Comparison of ENCODE assay signal across 19 cellular contexts in genomic region chr2:217512728-217513127, GRCh38.
DNase-seq lines count a peak whose midpoint lies in the region; ATAC-seq, FAIRE-seq and TF ChIP-seq lines count a peak whose summit lies in the region.
"Had no signal": no experiment of that assay in that cellular context is flagged by ENCODE, and none has a peak within 500 bp of the region (broad histone marks: within the 10 kb centered on the region; RNA-seq: fewer than 3 reads in every experiment).

No MANE protein-coding gene starts in this region.

- intact Hi-C loops in IMR-90 (cut with micrococcal nuclease) = loop anchor here (5.0 to 10.0 kb wide), 2 partner anchors 130 to 468 kb away; no protein-coding TSS in a partner anchor

- H3K56ac ChIP-seq in IMR-90 (ENCODE audit: extremely low read depth, insufficient read depth, low read length) = no peak overlapping the region

- H2AK9ac ChIP-seq in IMR-90 (replicated peaks; ENCODE audit: low read depth, low read length, poor library complexity) = no peak overlapping the region

- peak overlapping the region; percentile 62 to 75; a peak in 3 of 4 replicates for H4K8ac ChIP-seq in IMR-90 (ENCODE audit: low read depth in 2 of 2, low read length in 2 of 2)

- FAIRE-seq in GM12892 (lab: Jason Lieb, UNC) = peak; percentile 51

- H3K4me3 ChIP-seq in IMR-90 (ENCODE audit: insufficient read depth, low read depth, low read length) = no peak overlapping the region
- no peak overlapping the region for H3K4me3 ChIP-seq in hepatocyte
- H3K4me3 ChIP-seq in smooth muscle cell = no peak overlapping the region
- H3K4me3 ChIP-seq: GM23248, HAP-1, SJSA1 had no signal

- peaks cover 6% of the 10 kb centered on the region; the same call in 1 of the 2 replicates for H3K9me1 ChIP-seq in IMR-90 (ENCODE audit: insufficient read depth, low read length)

- POLR2A ChIA-PET in IMR-90 (lab: Charles Lee; ENCODE audit: unreplicated experiment) = interaction anchor here (0.5 kb wide), 1 partner anchor 175 kb away, joined by 10 read pairs; no protein-coding TSS in a partner anchor

- peak overlapping the region; percentile 70; the same call in 1 of the 2 replicates for H3K4me2 ChIP-seq in IMR-90 (ENCODE audit: low read depth, low read length)
- peak overlapping the region; percentile 1 for H3K4me2 ChIP-seq in hepatocyte
- H3K4me2 ChIP-seq in smooth muscle cell = peak overlapping the region; percentile 60

- H3K27ac ChIP-seq in IMR-90 (ENCODE audit: insufficient read depth, low read length) (no peak overlapping the region), hepatocyte (no peak overlapping the region), smooth muscle cell (ENCODE audit: low read depth) (no peak overlapping the region)
- H3K27ac ChIP-seq: GM23248, SJSA1 had no signal

- no peaks in the 10 kb centered on the region for H3K36me3 ChIP-seq in IMR-90 (ENCODE audit: control insufficient read depth, insufficient read depth, low read length)
- H3K36me3 ChIP-seq in hepatocyte (replicated peaks; ENCODE audit: insufficient read depth, low read depth) = no peaks in the 10 kb centered on the region
- H3K36me3 ChIP-seq in smooth muscle cell (ENCODE audit: low read depth) = no peaks in the 10 kb centered on the region
- H3K36me3 ChIP-seq: HAP-1, SJSA1 had no signal

- no peaks in the 10 kb centered on the region for H3F3A ChIP-seq in smooth muscle cell (ENCODE audit: low read depth)

- peak overlapping the region; percentile 90; the same call in 2 of the 3 replicates for H2BK15ac ChIP-seq in IMR-90 (ENCODE audit: low read depth, low read length)

- peak overlapping the region; percentile 62 for H2BK5ac ChIP-seq in IMR-90 (ENCODE audit: low read depth, low read length, poor library complexity, severe bottlenecking)

- TF ChIP-seq RAD21 in IMR-90 (IDR thresholded peaks at IDR 0.05; ENCODE audit: low read length) = no peak

- peak overlapping the region; percentile 65 for H2BK20ac ChIP-seq in IMR-90 (ENCODE audit: low read depth, low read length)

- H3K79me1 ChIP-seq in IMR-90 (ENCODE audit: low read depth in 1 of 2, low read length in 2 of 2) = no peaks in the 10 kb centered on the region

- H3K23ac ChIP-seq in IMR-90 (ENCODE audit: low read depth, low read length) = 0 out of 2 replicates have a peak overlapping the region, but pooled peaks have one; percentile 8

- no peak for TF ChIP-seq POLR2A in GM12892 (IDR thresholded peaks at IDR 0.05; ENCODE audit: low read depth, low read length)
- TF ChIP-seq POLR2A in IMR-90 (IDR thresholded peaks at IDR 0.05; ENCODE audit: low read depth, low read length) = no peak

- H2AK5ac ChIP-seq in IMR-90 (ENCODE audit: low read depth, low read length) = peak overlapping the region; percentile 75; the same call in 1 of the 2 replicates

- H2BK120ac ChIP-seq in IMR-90 (ENCODE audit: low read depth, low read length) = peak overlapping the region; percentile 92

- H4K20me1 ChIP-seq in IMR-90 (ENCODE audit: insufficient read depth, low read length) (no peaks in the 10 kb centered on the region), hepatocyte (ENCODE audit: insufficient read depth, poor library complexity, severe bottlenecking) (no peaks in the 10 kb centered on the region), smooth muscle cell (ENCODE audit: low read depth) (no peaks in the 10 kb centered on the region)

- peak overlapping the region; percentile 87; the same call in 1 of the 2 replicates for H3K18ac ChIP-seq in IMR-90 (ENCODE audit: low read depth, low read length)

- no peaks in the 10 kb centered on the region for H3K9me3 ChIP-seq in IMR-90 (ENCODE audit: control insufficient read depth, insufficient read depth, low read length)
- H3K9me3 ChIP-seq in hepatocyte (ENCODE audit: low read depth) = no peaks in the 10 kb centered on the region
- H3K9me3 ChIP-seq in smooth muscle cell (replicated peaks; ENCODE audit: low read depth) = no peaks in the 10 kb centered on the region
- H3K9me3 ChIP-seq: HAP-1, SJSA1 had no signal

- H4K5ac ChIP-seq in IMR-90 (ENCODE audit: low read depth, low read length) = no peak overlapping the region; the same call in 1 of the 2 replicates

- in situ Hi-C loops in IMR-90 (cut with MboI; ENCODE audit: low sequenced_read_pairs) = loop anchor here (5.0 to 25.0 kb wide), 4 partner anchors 200 to 1000 kb away; no protein-coding TSS in a partner anchor

- peak overlapping the region; percentile 39 for H4K91ac ChIP-seq in IMR-90 (ENCODE audit: insufficient read depth, low read depth, low read length)

- no peak for TF ChIP-seq CTCF in IMR-90 (conservative IDR thresholded peaks at IDR 0.05; ENCODE audit: low read depth, low read length)
- TF ChIP-seq CTCF in hepatocyte (IDR thresholded peaks at IDR 0.05; ENCODE audit: poor library complexity) = no peak
- TF ChIP-seq CTCF in smooth muscle cell (IDR thresholded peaks at IDR 0.05; ENCODE audit: borderline replicate concordance, insufficient read depth, poor library complexity, severe bottlenecking) = no peak

- no TSS peak for BruUV-seq in IMR-90 (replicated peaks; lab: Mats Ljungman, UMichigan)

- peaks cover 20% of the 10 kb centered on the region for H3K4me1 ChIP-seq in IMR-90 (ENCODE audit: control insufficient read depth, insufficient read depth, low read length)
- H3K4me1 ChIP-seq in hepatocyte (ENCODE audit: insufficient read depth) = peaks cover 16% of the 10 kb centered on the region
- peaks cover 9% of the 10 kb centered on the region for H3K4me1 ChIP-seq in smooth muscle cell (ENCODE audit: low read depth)

- dilution Hi-C loops in IMR-90 (cut with HindIII; ENCODE audit: low sequenced_read_pairs, unreplicated experiment) = loop anchor here (25.0 kb wide), 2 partner anchors 825 to 1000 kb away; partner anchors contain the start of gene IGFBP5

- H3K9me2 ChIP-seq in hepatocyte (replicated peaks; ENCODE audit: insufficient read depth) = no peaks in the 10 kb centered on the region

- H2AFZ ChIP-seq in IMR-90 (replicated peaks; ENCODE audit: low read length, poor library complexity) (no peak overlapping the region), hepatocyte (no peak overlapping the region), smooth muscle cell (ENCODE audit: low read depth) (no peak overlapping the region)
- H2AFZ ChIP-seq: GM23248 had no signal

- H3K79me2 ChIP-seq in hepatocyte (no peaks in the 10 kb centered on the region), smooth muscle cell (ENCODE audit: low read depth) (no peaks in the 10 kb centered on the region)

- WGBS in IMR-90 (ENCODE audit: extremely low coverage in 2 of 2, insufficient read length in 1 of 2), 2 experiments = 83% methylated on average over 2 of the region's 4 CpGs; no CpG with 5 or more reads in 1 of the 2 experiments
- WGBS in hepatocyte (ENCODE audit: low lambda C conversion rate, missing lambda C conversion rate) = 98% methylated on average over 4 of the region's 4 CpGs
- 98% methylated on average over 4 of the region's 4 CpGs for WGBS in smooth muscle cell (ENCODE audit: low lambda C conversion rate)

- peak overlapping the region; percentile 76 for H3K14ac ChIP-seq in IMR-90 (replicated peaks; ENCODE audit: low read depth, low read length)

- CTCF ChIA-PET in IMR-90 (lab: Yijun Ruan, JAX) = interaction anchor here (1.0 to 2.0 kb wide), 2 partner anchors 200 to 244 kb away, joined by 4 to 5 read pairs; no protein-coding TSS in a partner anchor

- DNase-seq in GM12892 (ENCODE audit: insufficient read length) (no peak), IMR-90 (no peak), hepatocyte (ENCODE audit: low spot score) (no peak), smooth muscle cell (lab: John Stamatoyannopoulos, UW; ENCODE audit: unreplicated experiment) (no peak), NCI-H748 (lab: John Stamatoyannopoulos, UW; ENCODE audit: unreplicated experiment) (no peak), T-helper 2 cell (no peak)
- DNase-seq: Calu3, DMS79 treated with DMSO at 0.1 percent for 48 hours, GF-D8, KBM-7, NCI-H2029, NCI-H446 treated with DMSO at 0.1 percent for 48 hours, NCI-H526, Right ventricle myocardium superior, RPMI8226 had no signal

- H3K4ac ChIP-seq in IMR-90 (ENCODE audit: low read depth, low read length) = peak overlapping the region; percentile 88; the same call in 1 of the 2 replicates

- H3K27me3 ChIP-seq in IMR-90 (ENCODE audit: control insufficient read depth, insufficient read depth, low read length) = no peaks in the 10 kb centered on the region
- no peaks in the 10 kb centered on the region for H3K27me3 ChIP-seq in hepatocyte
- no peaks in the 10 kb centered on the region for H3K27me3 ChIP-seq in smooth muscle cell (ENCODE audit: low read depth)
- H3K27me3 ChIP-seq: SJSA1 had no signal

- no peak for ATAC-seq in IMR-90 (ENCODE audit: low read depth)
- ATAC-seq in HG03521 (IDR thresholded peaks at IDR 0.05; ENCODE audit: unreplicated experiment) = no peak

- peak overlapping the region; percentile 66; the same call in 1 of the 2 replicates for H3K9ac ChIP-seq in IMR-90 (ENCODE audit: low read depth, low read length)
- H3K9ac ChIP-seq in smooth muscle cell (ENCODE audit: low read depth) = no peak overlapping the region
- H3K9ac ChIP-seq: GM23248 had no signal

TF ChIP-seq in IMR-90, 13 proteins besides CTCF, POLR2A, EP300 and RAD21:
- TF ChIP-seq MAZ (IDR thresholded peaks at IDR 0.05; ENCODE audit: borderline replicate concordance, low read depth, low read length) (no peak), MAFK (IDR thresholded peaks at IDR 0.05; ENCODE audit: low read depth, low read length) (no peak), RCOR1 (IDR thresholded peaks at IDR 0.05; ENCODE audit: insufficient replicate concordance, low read length) (no peak)

Comparison
In these comparisons a context has a peak if more than half of its experiments do, and no peak if none do; other contexts are left out.
1. H3K4me2 ChIP-seq: peak in every context shown above with its lines; median percentile 70 in IMR-90; 60 in smooth muscle cell; 1 in hepatocyte.